Comparison of ENCODE assay signal across 15 cellular contexts in the genomic region with DNA sequence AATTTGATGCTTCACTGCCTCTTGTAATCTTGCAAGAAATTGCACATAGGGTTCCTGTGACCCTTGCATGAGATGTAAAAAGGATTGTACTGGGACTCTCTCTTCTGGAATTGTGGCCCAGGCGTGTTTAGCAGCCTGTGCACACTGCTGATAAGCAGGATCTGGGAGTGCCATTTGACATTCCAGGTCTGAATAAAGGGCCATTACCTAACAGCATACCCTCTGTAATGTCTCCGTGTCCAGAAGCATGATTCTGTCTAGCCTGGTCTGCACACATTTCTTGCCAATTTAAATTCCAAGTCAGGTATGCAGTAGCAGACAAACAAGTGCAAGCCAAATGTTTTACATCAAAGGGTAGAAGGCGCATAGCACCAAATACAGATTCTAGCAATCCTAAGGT.
"Had no signal": no experiment of that assay in that cellular context is flagged by ENCODE, and none has a peak within 500 bp of the region (broad histone marks: within the 10 kb centered on the region; RNA-seq: fewer than 3 reads in every experiment).

No MANE protein-coding gene starts in this region.

- DNase-seq: activated CD4-positive, alpha-beta T cell treated with anti-CD3 and anti-CD28 coated beads, Interleukin-2, amount 50 U/mL, for 4 hours; activated gamma-delta T cell treated with Interleukin-2 at 50 U/mL for 16 hours; amniotic stem cell; hippocampal formation; occipital lobe; spleen; stimulated activated CD4-positive, alpha-beta T cell treated with anti-CD3 and anti-CD28 coated beads, Interleukin-4, amount 100 ng/mL, for 4 hours had no signal

- H3K9me3 ChIP-seq: spleen, thoracic aorta had no signal

- H3K27ac Mint-ChIP-seq: activated naive CD8-positive, alpha-beta T cell; naive thymus-derived CD8-positive, alpha-beta T cell; stimulated activated memory B cell treated with anti-CD40 and anti-IgM and Interleukin-4, amounts not matched to agents 10 μg/mL and 1 μg/mL and 100 μg/mL, for 72 hours had no signal

- H3K27ac ChIP-seq: cardiac muscle cell, thoracic aorta had no signal

- H3K4me1 Mint-ChIP-seq: naive thymus-derived CD8-positive, alpha-beta T cell; stimulated activated memory B cell treated with anti-CD40 and anti-IgM and Interleukin-4, amounts not matched to agents 10 μg/mL and 1 μg/mL and 100 μg/mL, for 72 hours had no signal

- H3K27me3 ChIP-seq: cardiac muscle cell, spleen had no signal

- ATAC-seq: naive thymus-derived CD8-positive, alpha-beta T cell; sciatic nerve; stimulated activated memory B cell treated with anti-CD40 and anti-IgM and Interleukin-4, amounts not matched to agents 10 μg/mL and 1 μg/mL and 100 μg/mL, for 72 hours had no signal

- FAIRE-seq: keratinocyte had no signal

- H3K4me3 ChIP-seq: cardiac muscle cell, SK-N-MC, spleen, thoracic aorta had no signal

- H3K4me3 Mint-ChIP-seq: activated naive CD8-positive, alpha-beta T cell; naive thymus-derived CD8-positive, alpha-beta T cell; stimulated activated memory B cell treated with anti-CD40 and anti-IgM and Interleukin-4, amounts not matched to agents 10 μg/mL and 1 μg/mL and 100 μg/mL, for 72 hours had no signal

- H3K36me3 ChIP-seq: cardiac muscle cell, spleen, thoracic aorta had no signal

- H3K36me3 Mint-ChIP-seq: activated naive CD8-positive, alpha-beta T cell; stimulated activated memory B cell treated with anti-CD40 and anti-IgM and Interleukin-4, amounts not matched to agents 10 μg/mL and 1 μg/mL and 100 μg/mL, for 72 hours had no signal
